Comparison of ENCODE assay signal across 8 cellular contexts in the genomic region with DNA sequence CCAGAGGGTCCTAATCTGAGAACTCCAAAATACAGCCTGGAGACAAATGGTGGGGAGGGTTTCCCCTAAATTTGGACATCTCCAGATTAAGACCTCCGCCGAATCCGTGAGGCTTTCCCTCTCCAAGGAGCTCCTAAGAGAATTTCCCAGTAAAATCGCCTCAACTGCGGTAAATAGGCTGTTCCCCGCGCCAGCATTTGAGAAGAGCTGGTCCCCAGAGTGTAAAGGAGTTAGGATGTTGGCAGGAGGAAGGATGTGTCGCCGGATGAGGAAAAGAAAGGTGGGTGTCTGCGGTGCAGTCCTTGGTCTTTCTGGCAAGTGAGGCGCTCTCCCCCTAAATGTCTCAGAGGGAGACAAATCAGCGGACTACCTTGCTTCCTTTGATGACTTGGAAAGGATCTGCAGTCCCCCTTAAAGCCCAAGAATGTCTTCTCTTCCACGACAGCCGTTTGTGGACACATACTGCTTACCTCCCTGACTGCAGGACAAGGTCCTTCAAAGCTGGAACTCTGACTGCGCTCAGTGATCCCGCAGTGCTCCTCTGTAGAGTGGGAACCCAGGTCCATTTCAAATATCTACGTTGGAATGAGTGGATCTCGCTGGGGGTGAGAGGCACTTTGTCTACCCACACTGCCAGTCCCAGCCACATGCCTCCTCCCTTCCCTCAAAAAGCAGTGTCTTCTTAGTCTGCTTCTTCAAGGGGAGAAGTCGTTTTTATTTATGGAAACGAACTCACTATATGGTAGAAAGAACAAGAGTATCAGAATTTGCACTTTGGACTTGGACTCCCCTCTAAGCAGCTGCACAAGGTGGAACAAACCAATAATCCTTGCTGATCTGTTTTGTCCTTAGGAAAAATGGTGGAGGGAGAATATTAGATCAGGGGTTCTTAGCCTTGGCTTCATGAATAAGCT. TPM values are rescaled to one million over a fixed set of nuclear protein-coding genes. Genes with fewer than 3 reads are reported as not detected.
A peak's percentile ranks its signal among the peaks of the same experiment; 100 is the strongest.
DNase-seq lines count a peak whose midpoint lies in the region; ATAC-seq and TF ChIP-seq lines count a peak whose summit lies in the region.

No MANE protein-coding gene starts in this region.

- H3K4me1 ChIP-seq in Loucy (ENCODE audit: insufficient read depth, low read length, poor library complexity, severe bottlenecking), result peaks cover 33% of the 10 kb centered on the region
- H3K4me1 ChIP-seq in ectodermal cell (ENCODE audit: control insufficient read depth, insufficient read depth, low read length), result peaks cover 19% of the 10 kb centered on the region
- peaks cover 21% of the 10 kb centered on the region for H3K4me1 ChIP-seq in neuron (ENCODE audit: insufficient read depth, low read length)

- H3K27ac ChIP-seq in C4-2B (peak overlapping the region; percentile 83), ectodermal cell (ENCODE audit: insufficient read depth, low read depth, low read length, poor library complexity, severe bottlenecking) (no peak overlapping the region)

- peaks cover 37% of the 10 kb centered on the region for H3K79me2 ChIP-seq in Loucy (ENCODE audit: insufficient read depth, low read length)

- H3K9me3 ChIP-seq in Loucy (ENCODE audit: insufficient read depth, low read depth, low read length), result no peaks in the 10 kb centered on the region
- no peaks in the 10 kb centered on the region for H3K9me3 ChIP-seq in ectodermal cell (ENCODE audit: control insufficient read depth, low read length)
- H3K9me3 ChIP-seq in neuron (ENCODE audit: low read length), result no peaks in the 10 kb centered on the region

- H3K27me3 ChIP-seq in Loucy (ENCODE audit: insufficient read depth, low read length, poor library complexity, severe bottlenecking), result no peaks in the 10 kb centered on the region
- peaks cover 16% of the 10 kb centered on the region for H3K27me3 ChIP-seq in ectodermal cell (ENCODE audit: control insufficient read depth, insufficient read depth, low read length, poor library complexity, severe bottlenecking)
- no peaks in the 10 kb centered on the region for H3K27me3 ChIP-seq in neuron (ENCODE audit: insufficient read depth, low read length)

- peaks cover 3% of the 10 kb centered on the region; the same call in 1 of the 2 replicates for H3F3A ChIP-seq in Loucy (ENCODE audit: low read depth)

- no peaks in the 10 kb centered on the region for H3K9me2 ChIP-seq in Loucy (replicated peaks; ENCODE audit: low read depth, low read length)

- WGBS in ectodermal cell, 2 experiments, result 47 to 48% methylated on average over 20 of the region's 20 CpGs

- H3K4me3 ChIP-seq in Loucy (ENCODE audit: low read length, poor library complexity, severe bottlenecking), result peak overlapping the region; percentile 83
- H3K4me3 ChIP-seq in ectodermal cell (ENCODE audit: insufficient read depth, low read depth, low read length), result peak overlapping the region; percentile 80
- peak overlapping the region; percentile 96 for H3K4me3 ChIP-seq in neuron (ENCODE audit: low read length)

- peak overlapping the region; percentile 62; the same call in 1 of the 2 replicates for H2AFZ ChIP-seq in Loucy (ENCODE audit: low read length)
- H2AFZ ChIP-seq in neuron (ENCODE audit: low read depth, low read length), result peak overlapping the region; percentile 69

- H3K9ac ChIP-seq in Loucy (ENCODE audit: low read depth, low read length, poor library complexity, severe bottlenecking), result peak overlapping the region; percentile 50

- peak overlapping the region; percentile 72 for H3K4me2 ChIP-seq in Loucy (ENCODE audit: low read depth, low read length, poor library complexity, severe bottlenecking)

- TF ChIP-seq CTCF in C4-2B (conservative IDR thresholded peaks at IDR 0.05), result no peak
- TF ChIP-seq CTCF in Loucy (conservative IDR thresholded peaks at IDR 0.05; ENCODE audit: low read length), result no peak

- H4K20me1 ChIP-seq in Loucy (ENCODE audit: insufficient read depth, low read length, poor library complexity, severe bottlenecking), result peaks cover 24% of the 10 kb centered on the region

- no peak for DNase-seq in NCI-H345 treated with DMSO at 0.1 percent for 48 hours (lab: John Stamatoyannopoulos, UW; ENCODE audit: unreplicated experiment)
- DNase-seq in NAMALWA (ENCODE audit: low spot score), result no peak
- DNase-seq in COLO829 (ENCODE audit: low spot score), result no peak

- H3K36me3 ChIP-seq in Loucy (ENCODE audit: insufficient read depth, low read length), result no peaks in the 10 kb centered on the region
- no peaks in the 10 kb centered on the region for H3K36me3 ChIP-seq in ectodermal cell (ENCODE audit: control insufficient read depth, insufficient read depth, low read length)
- H3K36me3 ChIP-seq in neuron (ENCODE audit: insufficient read depth, low read length), result peaks cover 5% of the 10 kb centered on the region

- ATAC-seq in HG02938 (IDR thresholded peaks at IDR 0.05; ENCODE audit: unreplicated experiment), result no peak

RNA-seq across cellular contexts. Expression of a gene that starts 1.0 kb away (rescaled TPM):
- polyA plus RNA-seq in ectodermal cell (2013, experiment 1 of 4), result 42.3 TPM
- polyA plus RNA-seq in ectodermal cell (2013, experiment 2 of 4), result 48.2 TPM
- polyA plus RNA-seq in ectodermal cell (2013, experiment 3 of 4), result 36.6 TPM
- polyA plus RNA-seq in ectodermal cell (2013, experiment 4 of 4), result 42.8 TPM
